In genomic region chr12:83149987-83150386, GRCh38 we compare ENCODE assay signal across 34 cellular contexts.
"Had no signal": no experiment of that assay in that cellular context is flagged by ENCODE, and none has a peak within 500 bp of the region (broad histone marks: within the 10 kb centered on the region; RNA-seq: fewer than 3 reads in every experiment).

No MANE protein-coding gene starts in this region.

- H3K4me1 ChIP-seq: SJCRH30 had no signal

- H3K27ac ChIP-seq: KMS-11, PC-9, RWPE1, SJCRH30, SK-N-MC had no signal

- DNase-seq: Karpas-422, MM.1S, MV-4-11, NCI-H1092, NCI-H1105 treated with DMSO at 0.1 percent for 48 hours, NCI-H1417, NCI-H1436, NCI-H146, NCI-H1694, NCI-H187, NCI-H1930, NCI-H2029 treated with DMSO at 0.1 percent for 48 hours, NCI-H2081 treated with DMSO at 0.1 percent for 48 hours, NCI-H2107, NCI-H2171, NCI-H226, NCI-H446 treated with DMSO at 0.1 percent for 48 hours, NCI-H510A, NCI-H524, NCI-H526, NCI-H69, NCI-H748 treated with DMSO at 0.1 percent for 48 hours, NCI-H82, PC-9, SHP77, SIG-M5, SJCRH30 had no signal

- H3K9me3 ChIP-seq: SJCRH30 had no signal

- H2AFZ ChIP-seq: PC-9 had no signal

- H3K4me3 ChIP-seq: PC-9, SJCRH30, SK-N-MC had no signal

- H3K27me3 ChIP-seq: SJCRH30 had no signal

- H3K4me2 ChIP-seq: KMS-11, PC-9 had no signal

- H3K36me3 ChIP-seq: SJCRH30 had no signal

- ATAC-seq: Panc1, Right ventricle myocardium inferior, SK-N-SH treated with all-trans-retinoic acid at 6 μM for 48 hours had no signal

- H3K9ac ChIP-seq: KMS-11 had no signal

- FAIRE-seq: RCC 7860 had no signal
